Comparison of ENCODE assay signal across 26 cellular contexts in the genomic region with DNA sequence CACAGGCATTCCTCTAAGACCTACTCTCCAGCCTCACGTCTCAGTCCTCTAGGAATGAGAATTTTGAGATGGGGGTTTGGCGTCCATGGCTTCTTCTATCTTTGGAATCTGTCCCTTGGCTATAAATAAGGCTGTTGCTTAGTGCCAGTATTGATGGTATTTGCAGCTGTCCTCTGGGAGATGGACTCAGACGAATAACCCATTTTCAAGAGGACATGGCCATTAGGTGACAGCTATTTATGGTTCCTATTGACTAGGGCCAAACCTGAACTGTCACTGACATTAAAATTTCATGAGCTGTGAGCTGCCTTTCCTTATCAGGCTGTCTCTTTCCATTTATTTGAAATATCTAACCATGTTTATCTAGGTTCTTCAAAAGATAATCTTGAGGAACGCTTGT.
"Had no signal": no experiment of that assay in that cellular context is flagged by ENCODE, and none has a peak within 500 bp of the region (broad histone marks: within the 10 kb centered on the region; RNA-seq: fewer than 3 reads in every experiment).

No MANE protein-coding gene starts in this region.

- H3K4me3 Mint-ChIP-seq: activated B cell treated with CpG ODN at 0.5 μM for 24 hours; activated CD4-positive, alpha-beta T cell treated with anti-CD3 and anti-CD28 coated beads, Interleukin-2, amount 10 ng/mL, durations not matched to agents 24 days and 14 days; activated CD8-positive, alpha-beta memory T cell treated with anti-CD3 and anti-CD28 coated beads, Interleukin-2, amount 10 ng/mL, durations not matched to agents 7 days and 5 days; activated naive CD4-positive, alpha-beta T cell treated with anti-CD3 and anti-CD28 coated beads, Interleukin-2, amount 10 ng/mL, durations not matched to agents 7 days and 5 days; activated naive CD8-positive, alpha-beta T cell treated with anti-CD3 and anti-CD28 coated beads for 36 hours; T-helper 17 cell had no signal

- H3K4me1 Mint-ChIP-seq: activated B cell treated with CpG ODN at 0.5 μM for 24 hours; activated CD4-positive, alpha-beta T cell treated with anti-CD3 and anti-CD28 coated beads, Interleukin-2, amount 10 ng/mL, durations not matched to agents 24 days and 14 days; activated CD8-positive, alpha-beta memory T cell treated with anti-CD3 and anti-CD28 coated beads, Interleukin-2, amount 10 ng/mL, durations not matched to agents 7 days and 5 days; activated naive CD4-positive, alpha-beta T cell treated with anti-CD3 and anti-CD28 coated beads, Interleukin-2, amount 10 ng/mL, durations not matched to agents 7 days and 5 days; activated naive CD8-positive, alpha-beta T cell treated with anti-CD3 and anti-CD28 coated beads for 36 hours had no signal

- H3K27ac ChIP-seq: SJSA1 had no signal

- H3K9me3 Mint-ChIP-seq: activated B cell treated with CpG ODN at 0.5 μM for 24 hours; activated CD4-positive, alpha-beta T cell treated with anti-CD3 and anti-CD28 coated beads, Interleukin-2, amount 10 ng/mL, durations not matched to agents 24 days and 14 days; activated naive CD4-positive, alpha-beta T cell treated with anti-CD3 and anti-CD28 coated beads, Interleukin-2, amount 10 ng/mL, durations not matched to agents 7 days and 5 days; activated naive CD8-positive, alpha-beta T cell treated with anti-CD3 and anti-CD28 coated beads for 36 hours; activated T-helper 2 cell treated with anti-CD3 and anti-CD28 coated beads, Interferon-gamma antibody, Interleukin-2, Interleukin-4, amounts not matched to agents 10 μg/mL and 5 μg/mL and 100 μg/mL, durations not matched to agents 14 hours and 24 hours and 36 hours had no signal

- DNase-seq: activated B cell treated with CpG ODN at 0.5 μM for 24 hours; activated CD4-positive, alpha-beta T cell treated with anti-CD3 and anti-CD28 coated beads for 1 hour; activated CD4-positive, alpha-beta T cell treated with anti-CD3 and anti-CD28 coated beads, Interleukin-2, amount 10 ng/mL, durations not matched to agents 24 days and 14 days; activated CD4-positive, alpha-beta T cell treated with anti-CD3 and anti-CD28 coated beads, Interleukin-2, amount 50 U/mL, for 48 hours; activated CD8-positive, alpha-beta memory T cell treated with anti-CD3 and anti-CD28 coated beads, Interleukin-2, amount 10 ng/mL, durations not matched to agents 7 days and 5 days; activated gamma-delta T cell treated with Interleukin-2 at 50 U/mL for 16 hours; activated naive CD4-positive, alpha-beta T cell treated with anti-CD3 and anti-CD28 coated beads, Interleukin-2, amount 10 ng/mL, durations not matched to agents 7 days and 5 days; activated naive CD8-positive, alpha-beta T cell treated with anti-CD3 and anti-CD28 coated beads for 36 hours; activated T-cell treated with anti-CD3 and anti-CD28 coated beads, Interleukin-2, amount 50 U/mL, for 48 hours; caudate nucleus; Kasumi-1; KBM-7; NCI-H1105 treated with DMSO at 0.1 percent for 48 hours; NCI-H1436 treated with DMSO at 0.1 percent for 48 hours; NCI-H187; NCI-H2081; NCI-H2227 treated with DMSO at 0.1 percent for 48 hours; NCI-H446 treated with DMSO at 0.1 percent for 48 hours; NCI-H524 treated with DMSO at 0.1 percent for 48 hours; NCI-H748 treated with DMSO at 0.1 percent for 48 hours; T-helper 17 cell; T1000 had no signal

- H3K36me3 Mint-ChIP-seq: activated CD8-positive, alpha-beta memory T cell treated with anti-CD3 and anti-CD28 coated beads, Interleukin-2, amount 10 ng/mL, durations not matched to agents 7 days and 5 days; activated naive CD4-positive, alpha-beta T cell treated with anti-CD3 and anti-CD28 coated beads, Interleukin-2, amount 10 ng/mL, durations not matched to agents 7 days and 5 days; activated naive CD8-positive, alpha-beta T cell treated with anti-CD3 and anti-CD28 coated beads for 36 hours had no signal

- H3K27me3 Mint-ChIP-seq: activated B cell treated with CpG ODN at 0.5 μM for 24 hours; activated CD8-positive, alpha-beta memory T cell treated with anti-CD3 and anti-CD28 coated beads, Interleukin-2, amount 10 ng/mL, durations not matched to agents 7 days and 5 days had no signal

- H3K9me3 ChIP-seq: SJSA1 had no signal

- H3K27me3 ChIP-seq: SJSA1 had no signal

- FAIRE-seq: TTC549 had no signal

- H3K36me3 ChIP-seq: SJSA1 had no signal

- H3K27ac Mint-ChIP-seq: activated B cell treated with CpG ODN at 0.5 μM for 24 hours; activated CD4-positive, alpha-beta T cell treated with anti-CD3 and anti-CD28 coated beads, Interleukin-2, amount 10 ng/mL, durations not matched to agents 24 days and 14 days; activated CD8-positive, alpha-beta memory T cell treated with anti-CD3 and anti-CD28 coated beads, Interleukin-2, amount 10 ng/mL, durations not matched to agents 7 days and 5 days; activated naive CD4-positive, alpha-beta T cell treated with anti-CD3 and anti-CD28 coated beads, Interleukin-2, amount 10 ng/mL, durations not matched to agents 7 days and 5 days; activated naive CD8-positive, alpha-beta T cell treated with anti-CD3 and anti-CD28 coated beads for 36 hours; activated T-helper 2 cell treated with anti-CD3 and anti-CD28 coated beads, Interferon-gamma antibody, Interleukin-2, Interleukin-4, amounts not matched to agents 10 μg/mL and 5 μg/mL and 100 μg/mL, durations not matched to agents 14 hours and 24 hours and 36 hours; T-helper 17 cell had no signal

- ATAC-seq: activated CD8-positive, alpha-beta memory T cell treated with anti-CD3 and anti-CD28 coated beads, Interleukin-2, amount 10 ng/mL, durations not matched to agents 7 days and 5 days; SK-N-SH treated with all-trans-retinoic acid at 6 μM for 48 hours; T-helper 17 cell had no signal

- H3K4me3 ChIP-seq: SJSA1 had no signal
